32 cellular contexts compared by ENCODE assay signal in genomic region chr10:102480396-102480795, GRCh38. TPM values are rescaled to one million over a fixed set of nuclear protein-coding genes. Genes with fewer than 3 reads are reported as not detected.
"Had no signal": no experiment of that assay in that cellular context is flagged by ENCODE, and none has a peak within 500 bp of the region (broad histone marks: within the 10 kb centered on the region; RNA-seq: fewer than 3 reads in every experiment).

No MANE protein-coding gene starts in this region.

- H3K36me3 Mint-ChIP-seq: natural killer cell treated with Interleukin-12 subunit alpha and Interleukin-12 subunit beta and Interleukin-15 and Interleukin-18, amount 100 ng/mL, for 72 hours had no signal

- H3K27ac Mint-ChIP-seq: activated naive CD4-positive, alpha-beta T cell treated with anti-CD3 and anti-CD28 coated beads, Interleukin-2, amount 50 U/mL, for 24 hours; activated naive CD8-positive, alpha-beta T cell treated with anti-CD3 and anti-CD28 coated beads, Interleukin-2, amount 50 U/mL, for 24 hours; activated T-helper 2 cell treated with anti-CD3 and anti-CD28 coated beads, Interferon-gamma antibody, Interleukin-2, Interleukin-4, amounts not matched to agents 10 μg/mL and 5 μg/mL and 100 μg/mL, durations not matched to agents 14 hours and 24 hours and 36 hours; T-helper 1 cell treated with Interleukin-12 subunit alpha and Interleukin-12 subunit beta and Interleukin-4 antibody, amounts not matched to agents 30 μg/mL and 1 μg/mL, for 36 hours had no signal

- ATAC-seq: activated naive CD8-positive, alpha-beta T cell treated with anti-CD3 and anti-CD28 coated beads, Interleukin-2, amount 50 U/mL, for 24 hours; activated T-cell treated with anti-CD3 and anti-CD28 coated beads, Interleukin-2, amount 50 U/mL, for 4 hours; effector memory CD8-positive, alpha-beta T cell; gastroesophageal sphincter; left lobe of liver; mucosa of descending colon; natural killer cell treated with Interleukin-12 subunit alpha and Interleukin-12 subunit beta and Interleukin-15 and Interleukin-18, amount 100 ng/mL, for 72 hours; right lobe of liver; upper lobe of right lung had no signal

- H3K4me1 ChIP-seq: breast epithelium, right lobe of liver, upper lobe of right lung had no signal

- H3K9me3 ChIP-seq: breast epithelium, gastroesophageal sphincter, mucosa of descending colon, right lobe of liver, SK-N-SH, stomach, thyroid gland, upper lobe of right lung had no signal

- H3K9me3 Mint-ChIP-seq: activated naive CD4-positive, alpha-beta T cell treated with anti-CD3 and anti-CD28 coated beads, Interleukin-2, amount 50 U/mL, for 24 hours; activated naive CD8-positive, alpha-beta T cell treated with anti-CD3 and anti-CD28 coated beads, Interleukin-2, amount 50 U/mL, for 24 hours; activated T-cell treated with anti-CD3 and anti-CD28 coated beads, Interleukin-2, amount 50 U/mL, for 4 hours; activated T-helper 2 cell treated with anti-CD3 and anti-CD28 coated beads, Interferon-gamma antibody, Interleukin-2, Interleukin-4, amounts not matched to agents 10 μg/mL and 5 μg/mL and 100 μg/mL, durations not matched to agents 14 hours and 24 hours and 36 hours; effector memory CD8-positive, alpha-beta T cell; immature natural killer cell; natural killer cell treated with Interleukin-12 subunit alpha and Interleukin-12 subunit beta and Interleukin-15 and Interleukin-18, amount 100 ng/mL, for 72 hours; T-helper 1 cell treated with Interleukin-12 subunit alpha and Interleukin-12 subunit beta and Interleukin-4 antibody, amounts not matched to agents 30 μg/mL and 1 μg/mL, for 36 hours had no signal

- H3K4me3 ChIP-seq: breast epithelium, gastroesophageal sphincter, lung, mucosa of descending colon, right lobe of liver, stomach, thyroid gland, upper lobe of right lung had no signal

- H3K27me3 ChIP-seq: breast epithelium, gastroesophageal sphincter, right lobe of liver, stomach, thyroid gland, upper lobe of right lung had no signal

- H3K27ac ChIP-seq: breast epithelium, right lobe of liver, stomach, thyroid gland, upper lobe of right lung had no signal

- H3K4me3 Mint-ChIP-seq: activated naive CD4-positive, alpha-beta T cell treated with anti-CD3 and anti-CD28 coated beads, Interleukin-2, amount 50 U/mL, for 24 hours; activated naive CD8-positive, alpha-beta T cell treated with anti-CD3 and anti-CD28 coated beads, Interleukin-2, amount 50 U/mL, for 24 hours; activated T-cell treated with anti-CD3 and anti-CD28 coated beads, Interleukin-2, amount 50 U/mL, for 4 hours; effector memory CD8-positive, alpha-beta T cell; immature natural killer cell; natural killer cell treated with Interleukin-12 subunit alpha and Interleukin-12 subunit beta and Interleukin-15 and Interleukin-18, amount 100 ng/mL, for 72 hours; T-helper 1 cell treated with Interleukin-12 subunit alpha and Interleukin-12 subunit beta and Interleukin-4 antibody, amounts not matched to agents 30 μg/mL and 1 μg/mL, for 36 hours had no signal

- H3K27me3 Mint-ChIP-seq: activated naive CD4-positive, alpha-beta T cell treated with anti-CD3 and anti-CD28 coated beads, Interleukin-2, amount 50 U/mL, for 24 hours; activated naive CD8-positive, alpha-beta T cell treated with anti-CD3 and anti-CD28 coated beads, Interleukin-2, amount 50 U/mL, for 24 hours; effector memory CD8-positive, alpha-beta T cell; natural killer cell treated with Interleukin-12 subunit alpha and Interleukin-12 subunit beta and Interleukin-15 and Interleukin-18, amount 100 ng/mL, for 72 hours had no signal

- DNase-seq: activated CD4-positive, CD25-positive, alpha-beta regulatory T cell treated with anti-CD3 and anti-CD28 coated beads, Interleukin-2, amount 50 U/mL, for 72 hours; activated CD8-positive, alpha-beta memory T cell treated with anti-CD3 and anti-CD28 coated beads, Interleukin-2, amount 50 U/mL, for 4 hours; activated naive CD8-positive, alpha-beta T cell treated with anti-CD3 and anti-CD28 coated beads, Interleukin-2, amount 50 U/mL, for 24 hours; activated T-cell treated with anti-CD3 and anti-CD28 coated beads, Interleukin-2, amount 50 U/mL, for 4 hours; amygdala; cortex of kidney; effector memory CD8-positive, alpha-beta T cell; erythroblast; hippocampal formation; immature natural killer cell; SK-N-SH; stimulated activated CD4-positive, alpha-beta T cell treated with anti-CD3 and anti-CD28 coated beads, Interleukin-2, amount 100 ng/mL, for 48 hours; stomach; SW 1271; T1000; thyroid gland; upper lobe of right lung had no signal

RNA-seq across cellular contexts. Expression of gene C10orf95, which starts 29.1 kb away (rescaled TPM):
- total RNA-seq: activated T-helper 2 cell treated with anti-CD3 and anti-CD28 coated beads, Interferon-gamma antibody, Interleukin-2, Interleukin-4, amounts not matched to agents 10 μg/mL and 5 μg/mL and 100 μg/mL, durations not matched to agents 14 hours and 24 hours and 36 hours; cerebellum; gastroesophageal sphincter; left lobe of liver; myocyte; osteocyte; posterior vena cava; right lobe of liver; skeletal muscle tissue had no signal
